ENCODE assay signal across 8 cellular contexts in the genomic region with DNA sequence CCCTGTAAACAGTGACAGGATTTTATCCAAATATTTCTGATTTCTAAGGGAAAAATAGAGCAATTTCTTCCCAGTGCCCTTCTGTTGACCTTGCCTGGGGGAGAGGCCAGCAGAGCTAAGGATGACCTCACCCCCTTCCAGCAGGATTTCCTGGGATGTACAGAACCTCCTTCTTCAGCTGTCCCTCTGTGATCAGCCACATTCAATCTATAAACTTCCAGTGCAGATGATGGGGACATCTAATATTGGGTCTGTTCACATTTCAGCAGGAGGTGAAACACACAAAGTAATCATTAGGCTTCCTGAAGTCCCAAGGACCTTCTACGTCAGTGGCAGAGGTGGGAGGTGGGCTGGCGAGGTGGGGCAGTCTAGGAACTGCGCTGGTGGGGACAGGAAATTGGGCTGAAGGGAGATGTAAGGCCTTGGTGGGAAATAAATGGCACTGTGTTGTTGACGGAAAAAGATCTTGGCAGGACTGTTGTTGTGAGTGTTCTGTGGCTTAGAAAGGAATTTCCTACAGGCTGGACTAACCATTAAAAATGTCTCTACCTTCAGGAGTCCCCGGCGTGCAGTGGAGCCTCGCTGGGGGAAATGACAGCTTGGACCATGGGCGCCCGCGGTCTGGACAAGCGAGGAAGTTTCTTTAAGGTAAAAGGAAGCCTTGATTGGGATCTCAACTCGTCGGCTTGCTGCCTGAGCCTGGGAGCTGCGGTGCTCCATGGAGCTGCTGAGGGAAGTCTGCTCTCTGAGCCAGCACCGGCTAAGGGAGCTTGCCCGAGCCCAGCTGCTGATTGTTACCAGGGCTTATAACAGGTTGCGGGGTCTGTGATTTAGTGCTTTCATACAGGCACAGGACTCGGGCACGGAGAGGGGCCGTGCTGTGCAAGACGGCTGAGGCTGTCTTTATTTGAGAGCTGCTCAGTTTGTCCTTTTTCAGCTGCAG.
DNase-seq lines count a peak whose midpoint lies in the region; ATAC-seq and TF ChIP-seq lines count a peak whose summit lies in the region.

No MANE protein-coding gene starts in this region.

- no peak for TF ChIP-seq POLR2A in sigmoid colon (IDR thresholded peaks at IDR 0.05)

- H3K4me3 ChIP-seq in right atrium auricular region (peak overlapping the region; percentile 28 to 39), sigmoid colon (peak overlapping the region in 3 of 4 donors; percentile 33 to 43 (median 35))

- H3K36me3 Mint-ChIP-seq in activated naive CD4-positive, alpha-beta T cell treated with anti-CD3 and anti-CD28 coated beads, Interleukin-2, amount 50 U/mL, for 72 hours, result peaks cover 0 to 5% of the 10 kb centered on the region in 2 donors

- H3K4me1 ChIP-seq in right atrium auricular region, result peaks cover 0 to 54% of the 10 kb centered on the region in 2 donors
- peaks cover 0 to 64% (median 53%) of the 10 kb centered on the region in 4 donors for H3K4me1 ChIP-seq in sigmoid colon

- TF ChIP-seq CTCF in right atrium auricular region (IDR thresholded peaks at IDR 0.05) (no peak), sigmoid colon (IDR thresholded peaks at IDR 0.05) (no peak)

- intact Hi-C loops in sigmoid colon (cut with DNase I), result loop anchor here (2.0 to 5.0 kb wide), 4 partner anchors 86 to 197 kb away; no protein-coding TSS in a partner anchor

- peak overlapping the region; percentile 80 to 83 for H3K27ac ChIP-seq in right atrium auricular region
- H3K27ac ChIP-seq in sigmoid colon, result peak overlapping the region; percentile 80 to 87 (median 85)

- H3K9me3 ChIP-seq in right atrium auricular region (no peaks in the 10 kb centered on the region), sigmoid colon (no peaks in the 10 kb centered on the region)

- no peak for ATAC-seq in HG02981 (IDR thresholded peaks at IDR 0.05; ENCODE audit: unreplicated experiment)
- ATAC-seq in activated naive CD4-positive, alpha-beta T cell treated with anti-CD3 and anti-CD28 coated beads, Interleukin-2, amount 50 U/mL, for 72 hours, result no peak
- ATAC-seq in HG02870 (IDR thresholded peaks at IDR 0.05; ENCODE audit: unreplicated experiment), result no peak

- WGBS in sigmoid colon, 2 donors, result 4 to 24% methylated on average over 21 of the region's 21 CpGs

- no peaks in the 10 kb centered on the region for H3K27me3 ChIP-seq in right atrium auricular region
- H3K27me3 ChIP-seq in sigmoid colon, result no peaks in the 10 kb centered on the region

- peaks cover 21% of the 10 kb centered on the region for H3K36me3 ChIP-seq in right atrium auricular region
- peaks cover 0 to 11% (median 0%) of the 10 kb centered on the region in 4 donors for H3K36me3 ChIP-seq in sigmoid colon

- no peak for TF ChIP-seq EP300 in sigmoid colon (IDR thresholded peaks at IDR 0.05)

- peaks cover 0 to 3% of the 10 kb centered on the region in 2 donors for H3K9me3 Mint-ChIP-seq in activated naive CD4-positive, alpha-beta T cell treated with anti-CD3 and anti-CD28 coated beads, Interleukin-2, amount 50 U/mL, for 72 hours

- H3K27ac Mint-ChIP-seq in activated naive CD4-positive, alpha-beta T cell treated with anti-CD3 and anti-CD28 coated beads, Interleukin-2, amount 50 U/mL, for 72 hours, result no peak overlapping the region

- DNase-seq in ELF-1 (ENCODE audit: low read depth, low spot score), result peak; percentile 31
- DNase-seq in amniotic epithelial cell (ENCODE audit: low read depth), result peak; percentile 92
- DNase-seq in right atrium auricular region (ENCODE audit: low spot score), result peak; percentile 70
- peak; percentile 77 for DNase-seq in sigmoid colon
- no peak for DNase-seq in activated naive CD4-positive, alpha-beta T cell treated with anti-CD3 and anti-CD28 coated beads, Interleukin-2, amount 50 U/mL, for 72 hours (ENCODE audit: low spot score in 2 of 2)
- no peak for DNase-seq in NCI-H187 treated with DMSO at 0.1 percent for 48 hours (lab: John Stamatoyannopoulos, UW)

Comparison
In these comparisons a context has a peak if more than half of its experiments do, and no peak if none do; other contexts are left out.
1. DNase-seq: peak in ELF-1 (single experiment), amniotic epithelial cell (single experiment), right atrium auricular region (single experiment) and sigmoid colon (single experiment); none in activated naive CD4-positive, alpha-beta T cell treated with anti-CD3 and anti-CD28 coated beads, Interleukin-2, amount 50 U/mL, for 72 hours (0 of 2) and NCI-H187 treated with DMSO at 0.1 percent for 48 hours (single experiment).